ENCODE assay signal across 18 cellular contexts in genomic region chr9:123611228-123611627, GRCh38.
DNase-seq lines count a peak whose midpoint lies in the region; ATAC-seq and TF ChIP-seq lines count a peak whose summit lies in the region.
"Had no signal": no experiment of that assay in that cellular context is flagged by ENCODE, and none has a peak within 500 bp of the region (broad histone marks: within the 10 kb centered on the region; RNA-seq: fewer than 3 reads in every experiment).

No MANE protein-coding gene starts in this region.

- H3K4me3 ChIP-seq in choroid plexus epithelial cell (ENCODE audit: low read depth, low read length) = no peak overlapping the region

- DNase-seq in AG08395 (ENCODE audit: low spot score) = peak; percentile 64
- peak; percentile 47 for DNase-seq in GM04504 (ENCODE audit: low read depth)
- peak; percentile 9 for DNase-seq in choroid plexus epithelial cell (ENCODE audit: low read depth)
- DNase-seq in iris pigment epithelial cell (ENCODE audit: low read depth) = peak; percentile 17
- DNase-seq in T-helper 9 cell = no peak
- no peak for DNase-seq in NCI-H82 (lab: John Stamatoyannopoulos, UW)
- no peak for DNase-seq in NCI-H345 treated with DMSO at 0.1 percent for 48 hours (lab: John Stamatoyannopoulos, UW; ENCODE audit: unreplicated experiment)
- DNase-seq: activated CD4-positive, alpha-beta T cell treated with anti-CD3 and anti-CD28 coated beads, Interleukin-2, amount 50 U/mL, for 1 hour; activated naive CD4-positive, alpha-beta T cell; activated T-cell treated with anti-CD3 and anti-CD28 coated beads for 4 hours; aorta; DND-41; NCI-H1105 treated with DMSO at 0.1 percent for 48 hours; NCI-H2107; NCI-H524 treated with DMSO at 0.1 percent for 48 hours; SHP77; T-helper 1 cell had no signal

- no peak for TF ChIP-seq CTCF in choroid plexus epithelial cell (conservative IDR thresholded peaks at IDR 0.05; ENCODE audit: low read depth, low read length)

- no peak for ATAC-seq in HG02981 (IDR thresholded peaks at IDR 0.05; ENCODE audit: unreplicated experiment)

Comparison
In these comparisons a context has a peak if more than half of its experiments do, and no peak if none do; other contexts are left out.
1. DNase-seq: peak in AG08395 (single experiment), GM04504 (single experiment), choroid plexus epithelial cell (single experiment) and iris pigment epithelial cell (single experiment); none in T-helper 9 cell (single experiment), NCI-H82 (single experiment) and NCI-H345 treated with DMSO at 0.1 percent for 48 hours (single experiment).